Comparison of ENCODE assay signal across 8 cellular contexts in genomic region chr14:69152181-69152943, GRCh38. TPM values are rescaled to one million over a fixed set of nuclear protein-coding genes. Genes with fewer than 3 reads are reported as not detected.
A peak's percentile ranks its signal among the peaks of the same experiment; 100 is the strongest.
DNase-seq lines count a peak whose midpoint lies in the region; TF ChIP-seq lines count a peak whose summit lies in the region.

No MANE protein-coding gene starts in this region.

- no peaks in the 10 kb centered on the region for H3K9me3 Mint-ChIP-seq in T-helper 2 cell treated with Interferon-gamma antibody and Interleukin-4, amounts not matched to agents 5 μg/mL and 100 μg/mL, for 36 hours

- DNase-seq in SIG-M5 treated with dmso at 0.1 percent for 504 hours (lab: John Stamatoyannopoulos, UW; ENCODE audit: unreplicated experiment) = peak; percentile 28
- DNase-seq in SIG-M5 (lab: John Stamatoyannopoulos, UW) = no peak
- no peak for DNase-seq in T-helper 2 cell treated with Interferon-gamma antibody and Interleukin-4, amounts not matched to agents 5 μg/mL and 100 μg/mL, for 36 hours (ENCODE audit: low spot score)
- DNase-seq in mammary epithelial cell = peak; percentile 31
- peak; percentile 54 for DNase-seq in islet precursor cell
- DNase-seq in stimulated activated CD4-positive, alpha-beta T cell treated with anti-CD3 and anti-CD28 coated beads, Interleukin-2, amount 100 ng/mL, for 4 hours (ENCODE audit: low read depth) = peak; percentile 43
- DNase-seq in occipital lobe (lab: John Stamatoyannopoulos, UW) = no peak

- BruUV-seq in mammary epithelial cell (replicated peaks; lab: Mats Ljungman, UMichigan) = no TSS peak

- peaks cover 19% of the 10 kb centered on the region for H3K36me3 Mint-ChIP-seq in T-helper 2 cell treated with Interferon-gamma antibody and Interleukin-4, amounts not matched to agents 5 μg/mL and 100 μg/mL, for 36 hours (ENCODE audit: low read depth)

- H3K4me1 ChIP-seq in HUES48 (ENCODE audit: control insufficient read depth, insufficient read depth, low read length) = peaks cover 14% of the 10 kb centered on the region
- H3K4me1 ChIP-seq in mammary epithelial cell (ENCODE audit: insufficient read depth, low read length) = peaks cover 30% of the 10 kb centered on the region

- no peaks in the 10 kb centered on the region for H4K20me1 ChIP-seq in mammary epithelial cell (ENCODE audit: insufficient read depth, low read length)

- H3K9me3 ChIP-seq in HUES48 (ENCODE audit: control insufficient read depth, insufficient read depth, low read length) (no peaks in the 10 kb centered on the region), mammary epithelial cell (replicated peaks; ENCODE audit: insufficient read depth, low read length) (no peaks in the 10 kb centered on the region)

- peaks cover 30% of the 10 kb centered on the region for H3K27me3 Mint-ChIP-seq in T-helper 2 cell treated with Interferon-gamma antibody and Interleukin-4, amounts not matched to agents 5 μg/mL and 100 μg/mL, for 36 hours (ENCODE audit: low read depth)

- peak overlapping the region; percentile 82 for H3K4me3 ChIP-seq in HUES48 (ENCODE audit: low read depth, low read length)
- peak overlapping the region; percentile 59 to 92 (median 83) for H3K4me3 ChIP-seq in mammary epithelial cell (replicated peaks in 1 of 3; ENCODE audit: insufficient read depth in 1 of 3, low read depth in 2 of 3, low read length in 3 of 3)

- peak overlapping the region; percentile 93 for H3K27ac Mint-ChIP-seq in T-helper 2 cell treated with Interferon-gamma antibody and Interleukin-4, amounts not matched to agents 5 μg/mL and 100 μg/mL, for 36 hours

- peaks cover 31% of the 10 kb centered on the region for H3K4me1 Mint-ChIP-seq in T-helper 2 cell treated with Interferon-gamma antibody and Interleukin-4, amounts not matched to agents 5 μg/mL and 100 μg/mL, for 36 hours (ENCODE audit: low read depth)

- H3K27ac ChIP-seq in HUES48 (ENCODE audit: low read depth, low read length) (peak overlapping the region; percentile 92), mammary epithelial cell (ENCODE audit: insufficient read depth, low read depth, low read length) (peak overlapping the region; percentile 74)

- intact Hi-C loops in mammary epithelial cell (cut with micrococcal nuclease) = loop anchor here (5.0 kb wide), 1 partner anchor 310 kb away; no protein-coding TSS in a partner anchor

- CTCF ChIA-PET in mammary epithelial cell (lab: Charles Lee; ENCODE audit: low non-redundant PET) = interaction anchor here (0.6 kb wide), 1 partner anchor 52 kb away, joined by 7 read pairs; no protein-coding TSS in a partner anchor

- peaks cover 11% of the 10 kb centered on the region for H3K27me3 ChIP-seq in HUES48 (ENCODE audit: control insufficient read depth, insufficient read depth, low read length)
- no peaks in the 10 kb centered on the region for H3K27me3 ChIP-seq in mammary epithelial cell (ENCODE audit: insufficient read depth, low read length)

- in situ Hi-C loops in mammary epithelial cell (cut with MboI; ENCODE audit: low sequenced_read_pairs in 2 of 2) = no loop called here

- WGBS in mammary epithelial cell (ENCODE audit: low coverage, missing lambda C conversion rate) = 1% methylated on average over 17 of the region's 39 CpGs

- peak overlapping the region; percentile 88 for H3K4me2 ChIP-seq in mammary epithelial cell (ENCODE audit: insufficient read depth, low read depth, low read length)

- H3K36me3 ChIP-seq in HUES48 (ENCODE audit: control insufficient read depth, insufficient read depth, low read length) (peaks cover 6% of the 10 kb centered on the region), mammary epithelial cell (ENCODE audit: insufficient read depth, low read length) (peaks cover 7% of the 10 kb centered on the region)

- dilution Hi-C loops in mammary epithelial cell (cut with HindIII; ENCODE audit: low sequenced_read_pairs) = no loop called here

- H3K4me3 Mint-ChIP-seq in T-helper 2 cell treated with Interferon-gamma antibody and Interleukin-4, amounts not matched to agents 5 μg/mL and 100 μg/mL, for 36 hours = peak overlapping the region; percentile 95

- H2AFZ ChIP-seq in mammary epithelial cell (ENCODE audit: low read depth, low read length) = peak overlapping the region; percentile 93

- H3K79me2 ChIP-seq in mammary epithelial cell (ENCODE audit: insufficient read depth, low read length) = peaks cover 53% of the 10 kb centered on the region

- H3K9ac ChIP-seq in HUES48 (ENCODE audit: low read depth, low read length) (peak overlapping the region; percentile 42), mammary epithelial cell (ENCODE audit: insufficient read depth, low read length) (peak overlapping the region; percentile 87)

- TF ChIP-seq CTCF in mammary epithelial cell (conservative IDR thresholded peaks at IDR 0.05 in 1 of 2, IDR thresholded peaks at IDR 0.05 in 1 of 2; ENCODE audit: extremely low read depth in 1 of 2, insufficient read depth in 1 of 2, low read depth in 1 of 2, low read length in 2 of 2) = no peak

RNA-seq across cellular contexts. Expression of gene DCAF5, which starts 0.6 kb away (rescaled TPM):
- 10 to 100 TPM; 39.6 to 49.2 TPM for total RNA-seq in mammary epithelial cell
- 35.6 TPM for polyA plus RNA-seq in mammary epithelial cell
- polyA minus RNA-seq in mammary epithelial cell = 46.7 TPM
- 37.1 TPM for total RNA-seq in occipital lobe

RNA-seq across cellular contexts. Expression of gene EXD2, which starts 38.9 kb away (rescaled TPM):
- total RNA-seq in mammary epithelial cell = 10 to 100 TPM; 28.8 to 30.2 TPM
- 16.1 TPM for polyA plus RNA-seq in mammary epithelial cell
- 12.2 TPM for polyA minus RNA-seq in mammary epithelial cell
- 50.1 TPM for total RNA-seq in occipital lobe

Comparison
In these comparisons a context has a peak if more than half of its experiments do, and no peak if none do; other contexts are left out.
1. DNase-seq: peak in SIG-M5 treated with dmso at 0.1 percent for 504 hours (single experiment), mammary epithelial cell (single experiment), islet precursor cell (single experiment) and stimulated activated CD4-positive, alpha-beta T cell treated with anti-CD3 and anti-CD28 coated beads, Interleukin-2, amount 100 ng/mL, for 4 hours (single experiment); none in SIG-M5 (single experiment), T-helper 2 cell treated with Interferon-gamma antibody and Interleukin-4, amounts not matched to agents 5 μg/mL and 100 μg/mL, for 36 hours (single experiment) and occipital lobe (single experiment).